ENCODE assay signal across 8 cellular contexts in the genomic region with DNA sequence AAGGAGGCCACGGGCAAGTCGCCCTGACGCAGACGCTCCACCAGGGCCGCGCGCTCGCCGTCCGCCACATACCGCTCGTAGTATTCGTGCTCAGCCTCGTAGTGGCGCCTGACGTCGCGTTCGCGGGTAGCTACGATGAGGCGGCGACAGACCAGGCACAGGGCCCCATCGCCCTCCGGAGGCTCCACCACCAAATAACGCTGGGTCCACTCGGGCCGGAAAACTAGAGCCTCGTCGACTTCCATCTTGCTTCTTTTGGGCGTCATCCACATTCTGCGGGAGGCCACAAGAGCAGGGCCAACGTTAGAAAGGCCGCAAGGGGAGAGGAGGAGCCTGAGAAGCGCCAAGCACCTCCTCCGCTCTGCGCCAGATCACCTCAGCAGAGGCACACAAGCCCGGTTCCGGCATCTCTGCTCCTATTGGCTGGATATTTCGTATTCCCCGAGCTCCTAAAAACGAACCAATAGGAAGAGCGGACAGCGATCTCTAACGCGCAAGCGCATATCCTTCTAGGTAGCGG. TPM values are rescaled to one million over a fixed set of nuclear protein-coding genes. Genes with fewer than 3 reads are reported as not detected.
DNase-seq lines count a peak whose midpoint lies in the region; ATAC-seq and TF ChIP-seq lines count a peak whose summit lies in the region.

Gene EPM2AIP1, minus strand, starts transcription at position 326 of the 520 bp plus-strand sequence. Its CDS starts 54 bp downstream, at position 272.

- H3K79me2 ChIP-seq in fibroblast of lung (ENCODE audit: control insufficient read depth, insufficient read depth, low read length), result peaks cover 46% of the 10 kb centered on the region

- H3K4me2 ChIP-seq in fibroblast of lung (ENCODE audit: extremely low read depth, insufficient read depth, low read length), result peak within 1 kb of the TSS; percentile 89

- ATAC-seq in GM18858 (IDR thresholded peaks at IDR 0.05; ENCODE audit: unreplicated experiment) (peak; percentile 14), HG03039 (IDR thresholded peaks at IDR 0.05; ENCODE audit: unreplicated experiment) (peak; percentile 82)

- peaks cover 3% of the 10 kb centered on the region for H3K36me3 ChIP-seq in fibroblast of lung (ENCODE audit: control insufficient read depth, insufficient read depth, low read length)

- no peaks in the 10 kb centered on the region for H3K9me3 ChIP-seq in fibroblast of lung (ENCODE audit: control insufficient read depth, insufficient read depth, low read depth, low read length)

- no peaks in the 10 kb centered on the region for H3K27me3 ChIP-seq in fibroblast of lung (ENCODE audit: control insufficient read depth, insufficient read depth, low read length)

- H3K4me1 ChIP-seq in fibroblast of lung (ENCODE audit: control insufficient read depth, extremely low read depth, insufficient read depth, low read length), result peaks cover 5% of the 10 kb centered on the region

- peak in 3 of 5 experiments; percentile 77 to 100 (median 97) for DNase-seq in T-helper 2 cell
- DNase-seq in fibroblast of lung (ENCODE audit: low read depth in 2 of 2), result no peak
- no peak for DNase-seq in occipital lobe (lab: John Stamatoyannopoulos, UW)
- no peak for DNase-seq in SKM-1 (lab: John Stamatoyannopoulos, UW; ENCODE audit: unreplicated experiment)
- no peak for DNase-seq in RPMI8226

- peaks cover 3% of the 10 kb centered on the region for H4K20me1 ChIP-seq in fibroblast of lung (ENCODE audit: control insufficient read depth, extremely low read depth, insufficient read depth, low read length)

- H3K9ac ChIP-seq in fibroblast of lung (ENCODE audit: insufficient read depth, low read length), result peak within 1 kb of the TSS; percentile 95

- peak within 1 kb of the TSS; percentile 57 to 95 (median 82) for H3K4me3 ChIP-seq in fibroblast of lung (replicated peaks in 1 of 4; ENCODE audit: control extremely low read depth in 1 of 4, insufficient read depth in 1 of 4, low read depth in 3 of 4, low read length in 4 of 4)

- H3K27ac ChIP-seq in 22Rv1 (peak within 1 kb of the TSS; percentile 93), fibroblast of lung (ENCODE audit: insufficient read depth, low read length) (peak within 1 kb of the TSS; percentile 97)

- TF ChIP-seq CTCF in 22Rv1 (IDR thresholded peaks at IDR 0.05) (peak; percentile 40), fibroblast of lung (conservative IDR thresholded peaks at IDR 0.05 in 1 of 2, IDR thresholded peaks at IDR 0.05 in 1 of 2; ENCODE audit: low read depth in 1 of 2, low read length in 2 of 2) (peak in 1 of 2 donors; percentile 24)

- H2AFZ ChIP-seq in fibroblast of lung (ENCODE audit: low read length), result peak within 1 kb of the TSS; percentile 75

RNA-seq across cellular contexts. Expression of gene EPM2AIP1, which starts in this region (rescaled TPM):
- total RNA-seq in fibroblast of lung (10.5 and 12.9 TPM in 2 replicates), occipital lobe (61.0 TPM)
- 15.1 and 18.7 TPM in 2 replicates for polyA plus RNA-seq in fibroblast of lung
- 9.3 and 12.3 TPM in 2 replicates for polyA plus RNA-seq in fibroblast of lung (2012)
- polyA minus RNA-seq in fibroblast of lung (ENCODE audit: low replicate concordance), result 2.5 and 5.2 TPM in 2 replicates

Comparison
In these comparisons a context has a peak if more than half of its experiments do, and no peak if none do; other contexts are left out.
1. DNase-seq: peak in T-helper 2 cell (3 of 5); none in fibroblast of lung (0 of 2), occipital lobe (single experiment), SKM-1 (single experiment) and RPMI8226 (single experiment).